Comparison of ENCODE assay signal across 1 cellular context in genomic region chr20:361562-361961, GRCh38.
TF ChIP-seq lines count a peak whose summit lies in the region.

No MANE protein-coding gene starts in this region.

TF ChIP-seq in GM23338, 12 proteins besides CTCF, POLR2A, EP300 and RAD21:
- no peak for TF ChIP-seq EZH2phosphoT487 (IDR thresholded peaks at IDR 0.05; ENCODE audit: unreplicated experiment)
- TF ChIP-seq ETS1 (IDR thresholded peaks at IDR 0.05): no peak
- no peak for TF ChIP-seq NANOG (IDR thresholded peaks at IDR 0.05; ENCODE audit: borderline replicate concordance)
- TF ChIP-seq STAT1 (IDR thresholded peaks at IDR 0.05; ENCODE audit: unreplicated experiment): no peak
- no peak for TF ChIP-seq EZH2 (IDR thresholded peaks at IDR 0.05; ENCODE audit: low read depth, unreplicated experiment)
- TF ChIP-seq ZNF462 (CRISPR knock-in tag; IDR thresholded peaks at IDR 0.05): no peak
- no peak for TF ChIP-seq ZNF114 (CRISPR knock-in tag; IDR thresholded peaks at IDR 0.05)
- no peak for TF ChIP-seq ZNF331 (CRISPR knock-in tag; IDR thresholded peaks at IDR 0.05; ENCODE audit: low read depth)
- TF ChIP-seq JUNB (IDR thresholded peaks at IDR 0.05; ENCODE audit: unreplicated experiment): no peak
- TF ChIP-seq CREB1 (CRISPR knock-in tag; IDR thresholded peaks at IDR 0.05; ENCODE audit: low read depth): no peak
- TF ChIP-seq POLR2AphosphoS5 (IDR thresholded peaks at IDR 0.05; ENCODE audit: low read depth): no peak
- TF ChIP-seq REST (IDR thresholded peaks at IDR 0.05; ENCODE audit: unreplicated experiment): no peak
